25 cellular contexts compared by ENCODE assay signal in genomic region chr3:94305835-94306685, GRCh38.
DNase-seq lines count a peak whose midpoint lies in the region; ATAC-seq, FAIRE-seq and TF ChIP-seq lines count a peak whose summit lies in the region.
"Had no signal": no experiment of that assay in that cellular context is flagged by ENCODE, and none has a peak within 500 bp of the region (broad histone marks: within the 10 kb centered on the region; RNA-seq: fewer than 3 reads in every experiment).

No MANE protein-coding gene starts in this region.

- no peaks in the 10 kb centered on the region for H3K27me3 Mint-ChIP-seq in nephron progenitor cell (ENCODE audit: low read depth, poor library complexity)
- no peaks in the 10 kb centered on the region for H3K27me3 Mint-ChIP-seq in natural killer cell (ENCODE audit: low read depth in 2 of 2)
- H3K27me3 Mint-ChIP-seq: activated CD4-positive, alpha-beta T cell treated with anti-CD3 and anti-CD28 coated beads for 36 hours; activated CD8-positive, alpha-beta T cell treated with anti-CD3 and anti-CD28 coated beads for 36 hours; activated naive CD4-positive, alpha-beta T cell treated with anti-CD3 and anti-CD28 coated beads, Interleukin-2, amount 10 ng/mL, durations not matched to agents 7 days and 5 days had no signal

- H3K36me3 ChIP-seq in HepG2 (replicated peaks in 1 of 2; ENCODE audit: control insufficient read depth in 1 of 2, insufficient read depth in 2 of 2, low read length in 2 of 2): no peaks in the 10 kb centered on the region
- no peaks in the 10 kb centered on the region for H3K36me3 ChIP-seq in right lobe of liver
- H3K36me3 ChIP-seq in hepatocyte (replicated peaks; ENCODE audit: insufficient read depth, low read depth): no peaks in the 10 kb centered on the region
- H3K36me3 ChIP-seq in GM23248 (ENCODE audit: low read depth): no peaks in the 10 kb centered on the region
- H3K36me3 ChIP-seq: suprapubic skin had no signal

- H3K4me1 Mint-ChIP-seq in nephron progenitor cell (peaks cover 22% of the 10 kb centered on the region), natural killer cell (no peaks in the 10 kb centered on the region)
- H3K4me1 Mint-ChIP-seq: activated CD4-positive, alpha-beta T cell treated with anti-CD3 and anti-CD28 coated beads for 36 hours; activated naive CD4-positive, alpha-beta T cell treated with anti-CD3 and anti-CD28 coated beads, Interleukin-2, amount 10 ng/mL, durations not matched to agents 7 days and 5 days had no signal

- H3K27ac Mint-ChIP-seq in nephron progenitor cell: peak overlapping the region; percentile 29
- no peak overlapping the region for H3K27ac Mint-ChIP-seq in natural killer cell
- H3K27ac Mint-ChIP-seq: activated CD4-positive, alpha-beta T cell treated with anti-CD3 and anti-CD28 coated beads for 36 hours; activated CD8-positive, alpha-beta T cell treated with anti-CD3 and anti-CD28 coated beads for 36 hours; activated naive CD4-positive, alpha-beta T cell treated with anti-CD3 and anti-CD28 coated beads, Interleukin-2, amount 10 ng/mL, durations not matched to agents 7 days and 5 days; activated T-helper 1 cell treated with anti-CD3 and anti-CD28 coated beads, Interleukin-12 subunit alpha, Interleukin-12 subunit beta, Interleukin-2, Interleukin-4 antibody, amounts not matched to agents 30 ng/mL and 10 ng/mL and 1 ng/mL, durations not matched to agents 14 hours and 24 hours and 36 hours; H9 had no signal

- intact Hi-C loops in HepG2 (cut with micrococcal nuclease; ENCODE audit: unreplicated experiment) (no loop called here), right lobe of liver (cut with DNase I) (no loop called here), natural killer cell (cut with micrococcal nuclease) (no loop called here)

- H3K4me3 Mint-ChIP-seq in nephron progenitor cell: peak overlapping the region; percentile 43
- H3K4me3 Mint-ChIP-seq in natural killer cell: no peak overlapping the region
- H3K4me3 Mint-ChIP-seq: activated CD4-positive, alpha-beta T cell treated with anti-CD3 and anti-CD28 coated beads for 36 hours; activated CD8-positive, alpha-beta T cell treated with anti-CD3 and anti-CD28 coated beads for 36 hours; activated naive CD4-positive, alpha-beta T cell treated with anti-CD3 and anti-CD28 coated beads, Interleukin-2, amount 10 ng/mL, durations not matched to agents 7 days and 5 days; activated T-helper 1 cell treated with anti-CD3 and anti-CD28 coated beads, Interleukin-12 subunit alpha, Interleukin-12 subunit beta, Interleukin-2, Interleukin-4 antibody, amounts not matched to agents 30 ng/mL and 10 ng/mL and 1 ng/mL, durations not matched to agents 14 hours and 24 hours and 36 hours; H9 had no signal

- peaks cover 26% of the 10 kb centered on the region for H3K4me1 ChIP-seq in HepG2 (ENCODE audit: insufficient read depth, low read length)
- H3K4me1 ChIP-seq in right lobe of liver: no peaks in the 10 kb centered on the region
- peaks cover 28% of the 10 kb centered on the region for H3K4me1 ChIP-seq in hepatocyte (ENCODE audit: insufficient read depth)
- H3K4me1 ChIP-seq in GM23248 (ENCODE audit: insufficient read depth): no peaks in the 10 kb centered on the region; the same call in 1 of the 2 replicates

- POLR2A ChIA-PET in HepG2 (lab: Yijun Ruan, JAX): no interaction called here

- DNase-seq in HepG2 (ENCODE audit: low spot score) (peak; percentile 57), right lobe of liver (no peak), hepatocyte (ENCODE audit: low spot score) (no peak), nephron progenitor cell (peak; percentile 5), H54 (ENCODE audit: insufficient read length, low spot score) (no peak), natural killer cell (no peak), DMS153 (lab: John Stamatoyannopoulos, UW) (no peak), GM23248 (no peak)
- DNase-seq: activated CD4-positive, alpha-beta T cell treated with anti-CD3 and anti-CD28 coated beads for 36 hours; activated CD8-positive, alpha-beta memory T cell treated with anti-CD3 and anti-CD28 coated beads, Interleukin-2, amount 50 U/mL, for 48 hours; activated CD8-positive, alpha-beta T cell treated with anti-CD3 and anti-CD28 coated beads for 36 hours; activated naive CD4-positive, alpha-beta T cell treated with anti-CD3 and anti-CD28 coated beads, Interleukin-2, amount 10 ng/mL, durations not matched to agents 7 days and 5 days; H9; NCI-H1930; NCI-H2227 treated with DMSO at 0.1 percent for 48 hours; NCI-H82; stimulated activated naive CD4-positive, alpha-beta T cell treated with Interleukin-2 at 50 U/mL for 16 hours; SW 1271 had no signal

- ATAC-seq in HepG2 (peak; percentile 83), right lobe of liver (no peak), natural killer cell (no peak)
- ATAC-seq: activated CD4-positive, alpha-beta T cell treated with anti-CD3 and anti-CD28 coated beads for 36 hours; activated CD8-positive, alpha-beta T cell treated with anti-CD3 and anti-CD28 coated beads for 36 hours had no signal

- H3K27ac ChIP-seq in HepG2 (ENCODE audit: extremely low read length, insufficient read depth, low read length) (peak overlapping the region; percentile 35), right lobe of liver (no peak overlapping the region), hepatocyte (no peak overlapping the region), GM23248 (no peak overlapping the region)
- H3K27ac ChIP-seq: skin epidermis, suprapubic skin had no signal

- H3K79me2 ChIP-seq in HepG2 (ENCODE audit: insufficient read depth, low read length) (no peaks in the 10 kb centered on the region), hepatocyte (no peaks in the 10 kb centered on the region), GM23248 (ENCODE audit: insufficient read depth) (no peaks in the 10 kb centered on the region)

- H3K9ac ChIP-seq in HepG2 (ENCODE audit: insufficient read depth, low read depth, low read length) (0 out of 2 replicates have a peak overlapping the region, but pooled peaks have one; percentile 29), GM23248 (no peak overlapping the region)

- H3K9me2 ChIP-seq in hepatocyte (replicated peaks; ENCODE audit: insufficient read depth) (no peaks in the 10 kb centered on the region), GM23248 (ENCODE audit: insufficient read depth) (no peaks in the 10 kb centered on the region)

- H3K27me3 ChIP-seq in HepG2 (ENCODE audit: control insufficient read depth in 1 of 2, insufficient read depth in 2 of 2, low read length in 2 of 2) (no peaks in the 10 kb centered on the region), right lobe of liver (no peaks in the 10 kb centered on the region), hepatocyte (no peaks in the 10 kb centered on the region), GM23248 (replicated peaks; ENCODE audit: insufficient read depth) (no peaks in the 10 kb centered on the region)
- H3K27me3 ChIP-seq: suprapubic skin had no signal

- H4K20me1 ChIP-seq in HepG2 (ENCODE audit: insufficient read depth, low read length) (no peaks in the 10 kb centered on the region), hepatocyte (ENCODE audit: insufficient read depth, poor library complexity, severe bottlenecking) (no peaks in the 10 kb centered on the region), GM23248 (ENCODE audit: insufficient read depth) (no peaks in the 10 kb centered on the region)

- WGBS in HepG2 (ENCODE audit: low lambda C conversion rate): 7% methylated on average over 15 of the region's 16 CpGs
- WGBS in right lobe of liver (ENCODE audit: insufficient coverage, low coverage, low lambda C conversion rate, missing lambda C conversion rate): 38% methylated on average over 16 of the region's 16 CpGs
- WGBS in hepatocyte (ENCODE audit: low lambda C conversion rate, missing lambda C conversion rate): 29% methylated on average over 14 of the region's 16 CpGs
- WGBS in GM23248 (ENCODE audit: low coverage in 1 of 2, low lambda C conversion rate in 2 of 2, missing lambda C conversion rate in 2 of 2), 2 experiments: 44 to 54% methylated on average over 14 to 16 of the region's 16 CpGs

- no peaks in the 10 kb centered on the region for H3F3A ChIP-seq in GM23248 (ENCODE audit: insufficient read depth)

- H3K4me2 ChIP-seq in HepG2 (ENCODE audit: low read depth, low read length) (peak overlapping the region; percentile 72), hepatocyte (peak overlapping the region; percentile 69), GM23248 (ENCODE audit: unreplicated experiment) (no peak overlapping the region)

- no peaks in the 10 kb centered on the region for H3K9me3 ChIP-seq in HepG2 (ENCODE audit: low read length)
- no peaks in the 10 kb centered on the region for H3K9me3 ChIP-seq in right lobe of liver
- no peaks in the 10 kb centered on the region for H3K9me3 ChIP-seq in hepatocyte (ENCODE audit: low read depth)
- H3K9me3 ChIP-seq in GM23248 (ENCODE audit: low read depth): no peaks in the 10 kb centered on the region
- H3K9me3 ChIP-seq: suprapubic skin had no signal

- in situ Hi-C loops in HepG2 (cut with HindIII; ENCODE audit: extremely low pct_ligation_motif_present, low pct_unique_long_range_greater_than_20kb): no loop called here
- in situ Hi-C loops in GM23248 (cut with MboI): no loop called here

- no peak for FAIRE-seq in HepG2 (lab: Jason Lieb, UNC)
- no peak for FAIRE-seq in H54 (lab: Jason Lieb, UNC)
- FAIRE-seq: endothelial cell of umbilical vein, frontal cortex, RCC 7860, urothelium cell line had no signal

- H2AFZ ChIP-seq in HepG2 (ENCODE audit: low read length) (no peak overlapping the region), hepatocyte (peak overlapping the region; percentile 23), GM23248 (no peak overlapping the region)

- CTCF ChIA-PET in HepG2 (lab: Yijun Ruan, JAX; ENCODE audit: low intra/inter-chr PET ratio, low total read pairs): no interaction called here

- H3K9me3 Mint-ChIP-seq in nephron progenitor cell (peaks cover 7% of the 10 kb centered on the region), natural killer cell (peaks cover 2% of the 10 kb centered on the region in 2 donors)
- H3K9me3 Mint-ChIP-seq: activated CD8-positive, alpha-beta T cell treated with anti-CD3 and anti-CD28 coated beads for 36 hours; activated naive CD4-positive, alpha-beta T cell treated with anti-CD3 and anti-CD28 coated beads, Interleukin-2, amount 10 ng/mL, durations not matched to agents 7 days and 5 days; activated T-helper 1 cell treated with anti-CD3 and anti-CD28 coated beads, Interleukin-12 subunit alpha, Interleukin-12 subunit beta, Interleukin-2, Interleukin-4 antibody, amounts not matched to agents 30 ng/mL and 10 ng/mL and 1 ng/mL, durations not matched to agents 14 hours and 24 hours and 36 hours; H9 had no signal

- no TSS peak for BruUV-seq in HepG2 (replicated peaks; lab: Mats Ljungman, UMichigan)

- TF ChIP-seq EP300 in HepG2 (IDR thresholded peaks at IDR 0.05; ENCODE audit: low read depth in 2 of 2, low read length in 2 of 2) (no peak), HepG2 (CRISPR knock-in tag; IDR thresholded peaks at IDR 0.05; ENCODE audit: borderline replicate concordance) (no peak)

- no peaks in the 10 kb centered on the region for H3K36me3 Mint-ChIP-seq in nephron progenitor cell (ENCODE audit: low read depth)
- H3K36me3 Mint-ChIP-seq in natural killer cell: no peaks in the 10 kb centered on the region
- H3K36me3 Mint-ChIP-seq: activated naive CD4-positive, alpha-beta T cell treated with anti-CD3 and anti-CD28 coated beads, Interleukin-2, amount 10 ng/mL, durations not matched to agents 7 days and 5 days had no signal

- H3K4me3 ChIP-seq in HepG2 (replicated peaks in 1 of 3; ENCODE audit: insufficient read depth in 1 of 3, low read depth in 2 of 3, low read length in 3 of 3) (peak overlapping the region in 2 of 3 experiments; percentile 6 to 48; a peak in 2 of 6 replicates), right lobe of liver (no peak overlapping the region), hepatocyte (no peak overlapping the region), GM23248 (no peak overlapping the region)
- H3K4me3 ChIP-seq: skin epidermis, suprapubic skin had no signal

- TF ChIP-seq POLR2A in HepG2 (IDR thresholded peaks at IDR 0.05; ENCODE audit: insufficient read depth in 1 of 2, low read depth in 2 of 2, low read length in 2 of 2) (no peak), right lobe of liver (IDR thresholded peaks at IDR 0.05) (no peak), H54 (IDR thresholded peaks at IDR 0.05; ENCODE audit: low read depth, low read length) (no peak)

- TF ChIP-seq RAD21 in HepG2 (CRISPR knock-in tag; IDR thresholded peaks at IDR 0.05): no peak

- no peak for TF ChIP-seq CTCF in HepG2 (CRISPR knock-in tag; IDR thresholded peaks at IDR 0.05)
- no peak for TF ChIP-seq CTCF in right lobe of liver (IDR thresholded peaks at IDR 0.05)
- TF ChIP-seq CTCF in hepatocyte (IDR thresholded peaks at IDR 0.05; ENCODE audit: poor library complexity): no peak
- TF ChIP-seq CTCF in nephron progenitor cell (IDR thresholded peaks at IDR 0.05): no peak
- TF ChIP-seq CTCF in natural killer cell (IDR thresholded peaks at IDR 0.05): no peak

Comparison
In these comparisons a context has a peak if more than half of its experiments do, and no peak if none do; other contexts are left out.
1. DNase-seq: peak in HepG2 (single experiment) and nephron progenitor cell (single experiment); none in right lobe of liver (0 of 3), hepatocyte (single experiment), H54 (single experiment), natural killer cell (single experiment), DMS153 (single experiment) and GM23248 (single experiment).
2. H3K4me3 ChIP-seq: peak in HepG2 (2 of 3); none in right lobe of liver (0 of 3), hepatocyte (single experiment) and GM23248 (single experiment).